Comparison of ENCODE assay signal across 24 cellular contexts in genomic region chr4:86569103-86569870, GRCh38. TPM values are rescaled to one million over a fixed set of nuclear protein-coding genes. Genes with fewer than 3 reads are reported as not detected.
DNase-seq lines count a peak whose midpoint lies in the region; ATAC-seq and TF ChIP-seq lines count a peak whose summit lies in the region.
"Had no signal": no experiment of that assay in that cellular context is flagged by ENCODE, and none has a peak within 500 bp of the region (broad histone marks: within the 10 kb centered on the region; RNA-seq: fewer than 3 reads in every experiment).

No MANE protein-coding gene starts in this region.

- H3K36me3 ChIP-seq in parathyroid adenoma (ENCODE audit: control insufficient read depth, insufficient read depth, low read length): no peaks in the 10 kb centered on the region
- H3K36me3 ChIP-seq in tibial artery: no peaks in the 10 kb centered on the region
- H3K36me3 ChIP-seq: brain microvascular endothelial cell, vagina had no signal

- H3K4me3 ChIP-seq in parathyroid adenoma (ENCODE audit: low read depth, low read length) (no peak overlapping the region), tibial artery (no peak overlapping the region)
- H3K4me3 ChIP-seq: psoas muscle, vagina had no signal

- H3K9me3 Mint-ChIP-seq in activated CD8-positive, alpha-beta T cell treated with anti-CD3 and anti-CD28 coated beads, Interleukin-2, amount 10 ng/mL, durations not matched to agents 7 days and 5 days (ENCODE audit: insufficient read depth): no peaks in the 10 kb centered on the region
- H3K9me3 Mint-ChIP-seq: activated CD4-positive, alpha-beta memory T cell treated with anti-CD3 and anti-CD28 coated beads, Interleukin-2, amount 10 ng/mL, durations not matched to agents 7 days and 5 days; activated naive CD8-positive, alpha-beta T cell treated with anti-CD3 and anti-CD28 coated beads, Interleukin-2, amount 10 ng/mL, durations not matched to agents 7 days and 5 days; activated T-cell treated with anti-CD3 and anti-CD28 coated beads, Interleukin-2, amount 50 U/mL, for 4 hours; dendritic cell treated with granulocyte-macrophage colony-stimulating factor and Interleukin-4, amounts not matched to agents 40 ng/mL and 50 ng/mL, for 4 days; HFFc6; nephron; WTC11 had no signal

- H3K4me1 Mint-ChIP-seq in activated CD8-positive, alpha-beta T cell treated with anti-CD3 and anti-CD28 coated beads, Interleukin-2, amount 10 ng/mL, durations not matched to agents 7 days and 5 days (ENCODE audit: low read depth): no peaks in the 10 kb centered on the region
- H3K4me1 Mint-ChIP-seq: activated naive CD8-positive, alpha-beta T cell treated with anti-CD3 and anti-CD28 coated beads, Interleukin-2, amount 10 ng/mL, durations not matched to agents 7 days and 5 days; nephron had no signal

- no peaks in the 10 kb centered on the region for H3K36me3 Mint-ChIP-seq in activated CD8-positive, alpha-beta T cell treated with anti-CD3 and anti-CD28 coated beads, Interleukin-2, amount 10 ng/mL, durations not matched to agents 7 days and 5 days (ENCODE audit: low read depth)
- H3K36me3 Mint-ChIP-seq: activated naive CD8-positive, alpha-beta T cell treated with anti-CD3 and anti-CD28 coated beads, Interleukin-2, amount 10 ng/mL, durations not matched to agents 7 days and 5 days; WTC11 had no signal

- intact Hi-C loops in tibial artery (cut with DNase I; ENCODE audit: low total_unique reads): no loop called here

- POLR2A ChIA-PET in activated CD8-positive, alpha-beta T cell treated with anti-CD3 and anti-CD28 coated beads, Interleukin-2, amount 10 ng/mL, durations not matched to agents 7 days and 5 days (lab: Charles Lee): no interaction called here

- no peaks in the 10 kb centered on the region for H3K9me3 ChIP-seq in parathyroid adenoma (ENCODE audit: control insufficient read depth, low read length)
- no peaks in the 10 kb centered on the region for H3K9me3 ChIP-seq in tibial artery
- H3K9me3 ChIP-seq: psoas muscle, vagina had no signal

- no peak overlapping the region for H3K27ac ChIP-seq in parathyroid adenoma
- H3K27ac ChIP-seq in tibial artery: no peak overlapping the region
- H3K27ac ChIP-seq: brain microvascular endothelial cell, foreskin keratinocyte, psoas muscle, vagina had no signal

- CTCF ChIA-PET in activated CD8-positive, alpha-beta T cell treated with anti-CD3 and anti-CD28 coated beads, Interleukin-2, amount 10 ng/mL, durations not matched to agents 7 days and 5 days (lab: Charles Lee): no interaction called here

- H2AFZ ChIP-seq in parathyroid adenoma: no peak overlapping the region

- H3K79me2 ChIP-seq in parathyroid adenoma: no peaks in the 10 kb centered on the region

- H3K27ac Mint-ChIP-seq in activated CD8-positive, alpha-beta T cell treated with anti-CD3 and anti-CD28 coated beads, Interleukin-2, amount 10 ng/mL, durations not matched to agents 7 days and 5 days: no peak overlapping the region
- H3K27ac Mint-ChIP-seq: activated CD4-positive, alpha-beta memory T cell treated with anti-CD3 and anti-CD28 coated beads, Interleukin-2, amount 10 ng/mL, durations not matched to agents 7 days and 5 days; activated naive CD8-positive, alpha-beta T cell treated with anti-CD3 and anti-CD28 coated beads, Interleukin-2, amount 10 ng/mL, durations not matched to agents 7 days and 5 days; dendritic cell treated with granulocyte-macrophage colony-stimulating factor and Interleukin-4, amounts not matched to agents 40 ng/mL and 50 ng/mL, for 4 days; HFFc6; nephron; WTC11 had no signal

- H3K27me3 Mint-ChIP-seq in activated CD8-positive, alpha-beta T cell treated with anti-CD3 and anti-CD28 coated beads, Interleukin-2, amount 10 ng/mL, durations not matched to agents 7 days and 5 days (ENCODE audit: low read depth): no peaks in the 10 kb centered on the region

- H3K4me3 Mint-ChIP-seq in activated CD8-positive, alpha-beta T cell treated with anti-CD3 and anti-CD28 coated beads, Interleukin-2, amount 10 ng/mL, durations not matched to agents 7 days and 5 days: no peak overlapping the region
- H3K4me3 Mint-ChIP-seq: activated CD4-positive, alpha-beta memory T cell treated with anti-CD3 and anti-CD28 coated beads, Interleukin-2, amount 10 ng/mL, durations not matched to agents 7 days and 5 days; activated naive CD8-positive, alpha-beta T cell treated with anti-CD3 and anti-CD28 coated beads, Interleukin-2, amount 10 ng/mL, durations not matched to agents 7 days and 5 days; activated T-cell treated with anti-CD3 and anti-CD28 coated beads, Interleukin-2, amount 50 U/mL, for 4 hours; dendritic cell treated with granulocyte-macrophage colony-stimulating factor and Interleukin-4, amounts not matched to agents 40 ng/mL and 50 ng/mL, for 4 days; HFFc6; nephron; WTC11 had no signal

- H3K4me1 ChIP-seq in parathyroid adenoma: no peaks in the 10 kb centered on the region
- H3K4me1 ChIP-seq in tibial artery: no peaks in the 10 kb centered on the region
- H3K4me1 ChIP-seq: foreskin keratinocyte, psoas muscle, vagina had no signal

- ATAC-seq in GM18870 (IDR thresholded peaks at IDR 0.05; ENCODE audit: unreplicated experiment) (peak; percentile 84), GM21717 (IDR thresholded peaks at IDR 0.05; ENCODE audit: unreplicated experiment) (peak; percentile 88), HG03280 (IDR thresholded peaks at IDR 0.05; ENCODE audit: unreplicated experiment) (peak; percentile 56)
- no peak for ATAC-seq in activated CD8-positive, alpha-beta T cell treated with anti-CD3 and anti-CD28 coated beads, Interleukin-2, amount 10 ng/mL, durations not matched to agents 7 days and 5 days
- ATAC-seq: foreskin keratinocyte, left cardiac atrium, PC-3, psoas muscle, WTC11 had no signal

- TF ChIP-seq CTCF in parathyroid adenoma (IDR thresholded peaks at IDR 0.05): no peak
- TF ChIP-seq CTCF in tibial artery (IDR thresholded peaks at IDR 0.05): no peak

- DNase-seq in HT-29 (ENCODE audit: low spot score) (no peak), tibial artery (no peak)
- DNase-seq in activated CD8-positive, alpha-beta T cell treated with anti-CD3 and anti-CD28 coated beads, Interleukin-2, amount 10 ng/mL, durations not matched to agents 7 days and 5 days: no peak
- DNase-seq: activated CD4-positive, alpha-beta memory T cell treated with anti-CD3 and anti-CD28 coated beads, Interleukin-2, amount 10 ng/mL, durations not matched to agents 7 days and 5 days; activated naive CD8-positive, alpha-beta T cell treated with anti-CD3 and anti-CD28 coated beads, Interleukin-2, amount 10 ng/mL, durations not matched to agents 7 days and 5 days; activated T-cell treated with anti-CD3 and anti-CD28 coated beads, Interleukin-2, amount 50 U/mL, for 4 hours; AML-193; brain microvascular endothelial cell; EL; foreskin keratinocyte; HFFc6; left cardiac atrium; PC-3; psoas muscle; small intestine; stimulated activated CD4-positive, alpha-beta T cell treated with anti-CD3 and anti-CD28 coated beads, Interleukin-4, amount 100 ng/mL, for 4 hours had no signal

- H3K9ac ChIP-seq in parathyroid adenoma: no peak overlapping the region

- H3K27me3 ChIP-seq in parathyroid adenoma (ENCODE audit: control insufficient read depth, insufficient read depth, low read length) (no peaks in the 10 kb centered on the region), tibial artery (no peaks in the 10 kb centered on the region)
- H3K27me3 ChIP-seq: brain microvascular endothelial cell, foreskin keratinocyte, vagina had no signal

- H3K4me2 ChIP-seq in parathyroid adenoma (ENCODE audit: low read length): peak overlapping the region; percentile 37

RNA-seq across cellular contexts. Expression of gene PTPN13, which starts 24.8 kb away (rescaled TPM):
- 6.1 and 8.9 TPM in 2 replicates for total RNA-seq in HT-29 (2014; rRNA removed; shearing (Covaris generic))
- under 1 TPM; 0.08 to 0.16 TPM for total RNA-seq in activated CD8-positive, alpha-beta T cell treated with anti-CD3 and anti-CD28 coated beads, Interleukin-2, amount 10 ng/mL, durations not matched to agents 7 days and 5 days
